ENCODE assay signal across 8 cellular contexts in the genomic region with DNA sequence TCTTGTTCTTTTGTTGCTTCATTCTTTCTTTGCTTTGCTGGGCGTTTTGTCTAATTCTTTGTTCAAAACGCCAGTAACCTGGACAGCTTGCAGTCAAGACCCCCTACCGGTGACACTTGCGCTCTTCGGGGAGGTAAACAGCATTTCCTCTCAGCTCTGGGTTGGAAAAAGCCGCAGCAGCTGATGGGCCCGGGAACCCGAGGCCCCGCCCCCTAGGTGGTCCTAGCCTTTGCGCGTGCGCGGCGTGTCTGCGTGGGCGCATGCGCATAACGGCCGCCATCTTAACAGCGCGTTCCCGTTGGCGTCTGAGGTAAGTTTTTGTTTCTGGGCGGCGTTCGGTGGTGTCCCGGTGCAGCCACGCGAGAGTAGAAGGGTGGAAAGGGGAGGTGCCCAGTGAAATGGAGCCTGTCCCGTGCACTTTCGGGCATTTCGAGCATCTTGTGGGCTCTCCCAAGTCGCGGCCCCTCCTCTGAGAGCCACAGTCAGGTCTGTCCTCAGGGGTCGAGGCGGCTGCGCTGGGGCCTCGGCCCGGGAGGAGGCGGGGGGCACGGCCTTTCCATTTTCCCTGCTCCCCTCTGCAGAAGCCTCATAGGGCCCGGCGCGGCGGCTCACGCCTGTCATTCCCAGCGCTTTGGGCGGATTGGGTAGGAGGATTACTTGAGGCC. TPM values are rescaled to one million over a fixed set of nuclear protein-coding genes. Genes with fewer than 3 reads are reported as not detected.
DNase-seq lines count a peak whose midpoint lies in the region; ATAC-seq and TF ChIP-seq lines count a peak whose summit lies in the region.

A gene (plus strand): TSS at position 261 of the 665 bp plus-strand sequence. CDS start 14,371 bp downstream, outside the sequence.

- peak; percentile 96 for ATAC-seq in GM23338
- ATAC-seq in activated T-helper 17 cell treated with anti-CD3 and anti-CD28 coated beads, Interleukin-2, amount 50 U/mL, for 72 hours (replicated peaks): peak; percentile 99
- peak; percentile 98 for ATAC-seq in stimulated activated naive CD8-positive, alpha-beta T cell treated with anti-CD3 and anti-CD28 coated beads, Interleukin-15, Interleukin-2, amounts not matched to agents 100 U/mL and 50 U/mL, for 24 hours

- H3K36me3 Mint-ChIP-seq in GM23338 (ENCODE audit: low read depth): peaks cover 70% of the 10 kb centered on the region
- peaks cover 45% of the 10 kb centered on the region for H3K36me3 Mint-ChIP-seq in activated T-helper 17 cell treated with anti-CD3 and anti-CD28 coated beads, Interleukin-2, amount 50 U/mL, for 72 hours (ENCODE audit: low read depth)
- H3K36me3 Mint-ChIP-seq in nephron (ENCODE audit: low read depth): peaks cover 65% of the 10 kb centered on the region

- H2AFZ ChIP-seq in GM23338: peak within 1 kb of the TSS; percentile 11; the same call in 1 of the 2 replicates

- peaks cover 6% of the 10 kb centered on the region; the same call in 1 of the 2 replicates for H3K4me1 ChIP-seq in GM23338 (ENCODE audit: insufficient read depth)

- H3K36me3 ChIP-seq in GM23338 (ENCODE audit: insufficient read depth): peaks cover 11% of the 10 kb centered on the region

- H3K9me2 ChIP-seq in GM23338 (ENCODE audit: insufficient read depth): no peaks in the 10 kb centered on the region

- H3K4me3 Mint-ChIP-seq in GM23338: peak within 1 kb of the TSS; percentile 86
- H3K4me3 Mint-ChIP-seq in activated T-helper 17 cell treated with anti-CD3 and anti-CD28 coated beads, Interleukin-2, amount 50 U/mL, for 72 hours: peak within 1 kb of the TSS; percentile 89
- H3K4me3 Mint-ChIP-seq in nephron: peak within 1 kb of the TSS; percentile 90 to 94 (median 90)

- DNase-seq in ELF-1 (ENCODE audit: low read depth, low spot score): peak; percentile 99
- DNase-seq in GM23338 (ENCODE audit: low spot score): peak; percentile 96
- peak; percentile 81 for DNase-seq in LHCN-M2 (ENCODE audit: low read depth)
- peak; percentile 94 for DNase-seq in RPMI7951 (ENCODE audit: low read depth)
- DNase-seq in fibroblast of peridontal ligament (ENCODE audit: extremely low read depth): peak; percentile 95
- DNase-seq in stimulated activated naive CD8-positive, alpha-beta T cell treated with anti-CD3 and anti-CD28 coated beads, Interleukin-15, Interleukin-2, amounts not matched to agents 100 U/mL and 50 U/mL, for 24 hours: peak; percentile 97

- peaks cover 46% of the 10 kb centered on the region for H3K79me2 ChIP-seq in GM23338 (replicated peaks; ENCODE audit: insufficient read depth)

- TF ChIP-seq CTCF in GM23338 (conservative IDR thresholded peaks at IDR 0.05; ENCODE audit: low read depth in 2 of 2): peak; percentile 23 to 45; a peak in 3 of 4 replicates
- peak; percentile 32 to 59 (median 52) for TF ChIP-seq CTCF in nephron (IDR thresholded peaks at IDR 0.05; ENCODE audit: unreplicated experiment in 3 of 3)

- H3K27me3 ChIP-seq in GM23338 (ENCODE audit: insufficient read depth): no peaks in the 10 kb centered on the region

- peak within 1 kb of the TSS; percentile 82 for H3K27ac ChIP-seq in GM23338 (ENCODE audit: low read depth)

- no peaks in the 10 kb centered on the region for H4K20me1 ChIP-seq in GM23338 (replicated peaks; ENCODE audit: insufficient read depth)

- no peaks in the 10 kb centered on the region for H3K4me1 Mint-ChIP-seq in GM23338
- H3K4me1 Mint-ChIP-seq in activated T-helper 17 cell treated with anti-CD3 and anti-CD28 coated beads, Interleukin-2, amount 50 U/mL, for 72 hours: peaks cover 8% of the 10 kb centered on the region
- H3K4me1 Mint-ChIP-seq in nephron: peaks cover 8% of the 10 kb centered on the region

- peak within 1 kb of the TSS; percentile 90 for H3K4me2 ChIP-seq in GM23338

- H3K4me3 ChIP-seq in GM23338: peak within 1 kb of the TSS; percentile 89

- H3K27ac Mint-ChIP-seq in GM23338 (peak within 1 kb of the TSS; percentile 84), nephron (peak within 1 kb of the TSS; percentile 96 to 98 (median 97))
- peak within 1 kb of the TSS; percentile 93 for H3K27ac Mint-ChIP-seq in activated T-helper 17 cell treated with anti-CD3 and anti-CD28 coated beads, Interleukin-2, amount 50 U/mL, for 72 hours

- H3K27me3 Mint-ChIP-seq in GM23338 (ENCODE audit: insufficient read depth, low read depth, poor library complexity): peaks cover 17% of the 10 kb centered on the region
- H3K27me3 Mint-ChIP-seq in activated T-helper 17 cell treated with anti-CD3 and anti-CD28 coated beads, Interleukin-2, amount 50 U/mL, for 72 hours: no peaks in the 10 kb centered on the region
- no peaks in the 10 kb centered on the region for H3K27me3 Mint-ChIP-seq in nephron (ENCODE audit: low read depth)

- H3K9me3 Mint-ChIP-seq in GM23338 (peaks cover 75% of the 10 kb centered on the region), nephron (peaks cover 61% of the 10 kb centered on the region)
- no peaks in the 10 kb centered on the region for H3K9me3 Mint-ChIP-seq in activated T-helper 17 cell treated with anti-CD3 and anti-CD28 coated beads, Interleukin-2, amount 50 U/mL, for 72 hours

- no peaks in the 10 kb centered on the region; the same call in 1 of the 2 replicates for H3F3A ChIP-seq in GM23338 (replicated peaks; ENCODE audit: low read depth)

TF ChIP-seq in GM23338, 12 proteins besides CTCF, POLR2A, EP300 and RAD21:
- TF ChIP-seq CREB1 (CRISPR knock-in tag; IDR thresholded peaks at IDR 0.05; ENCODE audit: low read depth) (no peak), EZH2 (IDR thresholded peaks at IDR 0.05; ENCODE audit: low read depth, unreplicated experiment) (no peak), NANOG (IDR thresholded peaks at IDR 0.05; ENCODE audit: borderline replicate concordance) (no peak), POLR2AphosphoS5 (IDR thresholded peaks at IDR 0.05; ENCODE audit: low read depth) (peak; percentile 68)
- TF ChIP-seq, protein P1, sequence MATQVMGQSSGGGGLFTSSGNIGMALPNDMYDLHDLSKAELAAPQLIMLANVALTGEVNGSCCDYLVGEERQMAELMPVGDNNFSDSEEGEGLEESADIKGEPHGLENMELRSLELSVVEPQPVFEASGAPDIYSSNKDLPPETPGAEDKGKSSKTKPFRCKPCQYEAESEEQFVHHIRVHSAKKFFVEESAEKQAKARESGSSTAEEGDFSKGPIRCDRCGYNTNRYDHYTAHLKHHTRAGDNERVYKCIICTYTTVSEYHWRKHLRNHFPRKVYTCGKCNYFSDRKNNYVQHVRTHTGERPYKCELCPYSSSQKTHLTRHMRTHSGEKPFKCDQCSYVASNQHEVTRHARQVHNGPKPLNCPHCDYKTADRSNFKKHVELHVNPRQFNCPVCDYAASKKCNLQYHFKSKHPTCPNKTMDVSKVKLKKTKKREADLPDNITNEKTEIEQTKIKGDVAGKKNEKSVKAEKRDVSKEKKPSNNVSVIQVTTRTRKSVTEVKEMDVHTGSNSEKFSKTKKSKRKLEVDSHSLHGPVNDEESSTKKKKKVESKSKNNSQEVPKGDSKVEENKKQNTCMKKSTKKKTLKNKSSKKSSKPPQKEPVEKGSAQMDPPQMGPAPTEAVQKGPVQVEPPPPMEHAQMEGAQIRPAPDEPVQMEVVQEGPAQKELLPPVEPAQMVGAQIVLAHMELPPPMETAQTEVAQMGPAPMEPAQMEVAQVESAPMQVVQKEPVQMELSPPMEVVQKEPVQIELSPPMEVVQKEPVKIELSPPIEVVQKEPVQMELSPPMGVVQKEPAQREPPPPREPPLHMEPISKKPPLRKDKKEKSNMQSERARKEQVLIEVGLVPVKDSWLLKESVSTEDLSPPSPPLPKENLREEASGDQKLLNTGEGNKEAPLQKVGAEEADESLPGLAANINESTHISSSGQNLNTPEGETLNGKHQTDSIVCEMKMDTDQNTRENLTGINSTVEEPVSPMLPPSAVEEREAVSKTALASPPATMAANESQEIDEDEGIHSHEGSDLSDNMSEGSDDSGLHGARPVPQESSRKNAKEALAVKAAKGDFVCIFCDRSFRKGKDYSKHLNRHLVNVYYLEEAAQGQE (IDR thresholded peaks at IDR 0.05; ENCODE audit: unreplicated experiment): no peak

RNA-seq across cellular contexts. Expression of the gene that starts here (rescaled TPM):
- total RNA-seq in GM23338 (2014; rRNA removed; shearing (Covaris generic)): 18.9 and 20.8 TPM in 2 replicates
- polyA plus RNA-seq in GM23338 (2016; fragmentation: Nextera tagmentation; extraction: Ambion mirVana): 15.4 and 19.3 TPM in 2 replicates
- total RNA-seq in LHCN-M2 (2014; rRNA removed): 6.2 and 8.0 TPM in 2 replicates
- 4.1 TPM for polyA plus RNA-seq in LHCN-M2 (2012)
- total RNA-seq in RPMI7951 (2014; rRNA removed; shearing (Covaris generic)): 14.4 and 21.4 TPM in 2 replicates
- 10 to 100 TPM in 1 of 2 donors, 1 to 10 TPM in 1; 3.9 to 14.3 TPM for total RNA-seq in activated T-helper 17 cell treated with anti-CD3 and anti-CD28 coated beads, Interleukin-2, amount 50 U/mL, for 72 hours

Comparison
In these comparisons a context has a peak if more than half of its experiments do, and no peak if none do; other contexts are left out.
1. Peak in every context shown above with its lines: DNase-seq, ATAC-seq, H3K4me3 ChIP-seq and H3K27ac ChIP-seq.